In the genomic region with DNA sequence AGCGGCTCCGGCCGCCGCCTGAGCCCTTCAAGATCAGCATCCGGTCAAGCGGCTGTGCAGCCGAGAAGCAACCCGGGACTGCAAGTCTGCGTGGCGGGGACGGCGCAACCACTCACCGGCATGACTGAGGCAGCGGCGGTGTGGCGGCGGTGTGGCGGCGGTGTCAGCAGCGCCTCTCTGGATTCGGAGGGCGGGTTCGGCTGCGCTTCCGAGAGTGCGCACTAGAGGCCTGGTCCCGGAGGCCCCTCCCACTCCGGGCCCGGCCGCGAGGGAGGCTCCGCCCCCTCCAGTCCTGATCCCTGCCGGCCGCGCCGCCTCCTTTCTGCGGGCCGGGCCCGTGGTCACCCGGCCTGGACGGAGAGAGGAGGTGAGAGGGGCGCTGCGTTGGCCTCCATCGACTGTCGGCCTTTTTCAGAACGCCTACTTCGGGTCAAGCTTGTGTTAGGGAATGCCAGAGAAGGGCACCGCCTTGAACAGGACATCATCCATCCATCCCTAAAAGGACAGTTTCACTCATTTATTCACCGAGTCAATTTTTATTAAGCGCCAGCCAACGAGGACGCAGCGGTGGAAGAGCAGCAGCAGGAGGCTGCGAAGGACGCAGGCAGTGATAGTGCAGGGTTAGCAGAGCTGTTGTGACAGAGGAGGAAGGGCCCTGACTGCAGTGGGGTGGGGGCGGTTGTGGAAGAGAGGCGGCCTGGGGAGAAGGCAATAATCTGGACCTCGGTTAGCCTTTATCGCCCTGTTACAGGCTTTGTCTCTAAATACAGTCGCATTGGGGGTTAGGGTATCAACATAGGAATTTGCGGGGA, we compare ENCODE assay signal across 8 cellular contexts. TPM values are rescaled to one million over a fixed set of nuclear protein-coding genes. Genes with fewer than 3 reads are reported as not detected.
DNase-seq lines count a peak whose midpoint lies in the region; ATAC-seq, FAIRE-seq and TF ChIP-seq lines count a peak whose summit lies in the region.

A gene with protein sequence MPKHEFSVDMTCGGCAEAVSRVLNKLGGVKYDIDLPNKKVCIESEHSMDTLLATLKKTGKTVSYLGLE (minus strand): TSS at position 202 of the 812 bp plus-strand sequence. CDS start 80 bp downstream, at position 122.

- H3K4me3 ChIP-seq in CD8-positive, alpha-beta T cell (ENCODE audit: low read depth, low read length): peak within 1 kb of the TSS; percentile 61
- peak within 1 kb of the TSS; percentile 61 to 90 (median 72) for H3K4me3 ChIP-seq in H1 (ENCODE audit: extremely low read depth in 1 of 4, insufficient read depth in 2 of 4, low read depth in 3 of 4, low read length in 4 of 4)

- no peaks in the 10 kb centered on the region for H3K27me3 ChIP-seq in CD8-positive, alpha-beta T cell (ENCODE audit: insufficient read depth, low read length)
- no peaks in the 10 kb centered on the region for H3K27me3 ChIP-seq in H1 (replicated peaks in 1 of 4; ENCODE audit: control insufficient read depth in 3 of 4, extremely low read depth in 1 of 4, insufficient read depth in 3 of 4, low read length in 3 of 4)

- TF ChIP-seq POLR2A in H1 (IDR thresholded peaks at IDR 0.05; ENCODE audit: control extremely low read depth in 1 of 2, low read depth in 2 of 2, low read length in 2 of 2): peak; percentile 77 to 93

- no peak for FAIRE-seq in H1 (lab: Jason Lieb, UNC)

- H2BK15ac ChIP-seq in H1 (ENCODE audit: low read length): peak within 1 kb of the TSS; percentile 95; the same call in 1 of the 2 replicates

- H3K27ac Mint-ChIP-seq in CD8-positive, alpha-beta T cell: peak within 1 kb of the TSS; percentile 94
- H3K27ac Mint-ChIP-seq in activated CD8-positive, alpha-beta memory T cell treated with anti-CD3 and anti-CD28 coated beads, Interleukin-2, amount 10 ng/mL, durations not matched to agents 7 days and 5 days: peak within 1 kb of the TSS; percentile 90

- no peak within 1 kb of the TSS for H4K8ac ChIP-seq in H1 (ENCODE audit: extremely low read depth, insufficient read depth, low read length)

- CTCF ChIA-PET in CD8-positive, alpha-beta T cell (lab: Charles Lee): interaction anchor here (1.2 to 5.3 kb wide), 3 partner anchors 10 to 107 kb away, joined by 3 to 25 read pairs (median 5); no protein-coding TSS in a partner anchor
- CTCF ChIA-PET in activated CD8-positive, alpha-beta memory T cell treated with anti-CD3 and anti-CD28 coated beads, Interleukin-2, amount 10 ng/mL, durations not matched to agents 7 days and 5 days (lab: Charles Lee): interaction anchor here (0.6 to 6.1 kb wide), 5 partner anchors 13 to 311 kb away, joined by 3 to 33 read pairs (median 6); partner anchors contain the start of genes G3BP1 and SLC36A1
- CTCF ChIA-PET in H1 (lab: Charles Lee; ENCODE audit: partially characterized antibody): interaction anchor here (0.8 to 38.0 kb wide), 4 partner anchors 10 to 95 kb away, joined by 3 to 991 read pairs (median 20); partner anchors contain the start of gene SPARC

- no peaks in the 10 kb centered on the region for H3K9me3 ChIP-seq in CD8-positive, alpha-beta T cell (ENCODE audit: low read length)
- no peaks in the 10 kb centered on the region for H3K9me3 ChIP-seq in H1 (ENCODE audit: insufficient read depth in 2 of 2, low read depth in 1 of 2, low read length in 1 of 2)

- no peak within 1 kb of the TSS for H3K56ac ChIP-seq in H1 (replicated peaks; ENCODE audit: insufficient read length, low read depth, low read length)

- no peaks in the 10 kb centered on the region for H3K27me3 Mint-ChIP-seq in CD8-positive, alpha-beta T cell (ENCODE audit: low read depth)
- no peaks in the 10 kb centered on the region for H3K27me3 Mint-ChIP-seq in activated CD8-positive, alpha-beta memory T cell treated with anti-CD3 and anti-CD28 coated beads, Interleukin-2, amount 10 ng/mL, durations not matched to agents 7 days and 5 days

- 4% methylated on average over 53 of the region's 61 CpGs; no CpG with 5 or more reads in 1 of the 2 experiments for WGBS in H1 (ENCODE audit: extremely low coverage in 1 of 2, insufficient coverage in 1 of 2, insufficient read length in 1 of 2, insufficient replicate concordance in 2 of 2, low coverage in 1 of 2, low lambda C conversion rate in 2 of 2, missing lambda C conversion rate in 1 of 2), 2 experiments

- H2BK120ac ChIP-seq in H1 (replicated peaks; ENCODE audit: low read depth, low read length): no peak within 1 kb of the TSS

- no peak for TF ChIP-seq CTCF in CD8-positive, alpha-beta T cell (IDR thresholded peaks at IDR 0.05)
- TF ChIP-seq CTCF in H1 (IDR thresholded peaks at IDR 0.05; ENCODE audit: control extremely low read depth in 1 of 3, insufficient read depth in 1 of 3, low read depth in 1 of 3, low read length in 3 of 3): no peak

- peak within 1 kb of the TSS; percentile 95 for H3K4me3 Mint-ChIP-seq in CD8-positive, alpha-beta T cell
- peak within 1 kb of the TSS; percentile 90 for H3K4me3 Mint-ChIP-seq in activated CD8-positive, alpha-beta memory T cell treated with anti-CD3 and anti-CD28 coated beads, Interleukin-2, amount 10 ng/mL, durations not matched to agents 7 days and 5 days

- H3K27ac ChIP-seq in CD8-positive, alpha-beta T cell (ENCODE audit: low read depth, low read length): peak within 1 kb of the TSS; percentile 60
- peak within 1 kb of the TSS; percentile 28; the same call in 1 of the 2 replicates for H3K27ac ChIP-seq in H1 (ENCODE audit: low read depth, low read length)

- peaks cover 35% of the 10 kb centered on the region for H3K4me1 Mint-ChIP-seq in CD8-positive, alpha-beta T cell (ENCODE audit: low read depth)
- peaks cover 31% of the 10 kb centered on the region for H3K4me1 Mint-ChIP-seq in activated CD8-positive, alpha-beta memory T cell treated with anti-CD3 and anti-CD28 coated beads, Interleukin-2, amount 10 ng/mL, durations not matched to agents 7 days and 5 days

- DNase-seq in CD8-positive, alpha-beta T cell: peak; percentile 82 to 92 (median 89)
- peak; percentile 78 for DNase-seq in NOMO-1 treated with DMSO at 0.1 percent for 48 hours (lab: John Stamatoyannopoulos, UW; ENCODE audit: unreplicated experiment)
- peak; percentile 93 for DNase-seq in activated CD8-positive, alpha-beta memory T cell treated with anti-CD3 and anti-CD28 coated beads, Interleukin-2, amount 10 ng/mL, durations not matched to agents 7 days and 5 days
- DNase-seq in H1 (ENCODE audit: low read depth in 1 of 2, low spot score in 2 of 2): peak in 1 of 2 experiments; percentile 94
- DNase-seq in mesenteric fat pad (ENCODE audit: low spot score): peak; percentile 98
- peak; percentile 78 for DNase-seq in stimulated activated CD8-positive, alpha-beta memory T cell treated with anti-CD3 and anti-CD28 coated beads, Interleukin-15, amount 100 ng/mL, for 24 hours (ENCODE audit: low read depth)

- peaks cover 26% of the 10 kb centered on the region for H3K4me1 ChIP-seq in CD8-positive, alpha-beta T cell (ENCODE audit: insufficient read depth, low read length)
- peaks cover 5 to 14% (median 7%) of the 10 kb centered on the region in 4 experiments for H3K4me1 ChIP-seq in H1 (replicated peaks in 1 of 4; ENCODE audit: control insufficient read depth in 3 of 4, insufficient read depth in 4 of 4, low read length in 3 of 4)

- H3K4ac ChIP-seq in H1 (replicated peaks; ENCODE audit: insufficient read length, low read depth, low read length): no peak within 1 kb of the TSS

- H3K79me2 ChIP-seq in H1 (ENCODE audit: control insufficient read depth in 1 of 2, insufficient read depth in 2 of 2, low read length in 2 of 2): no peaks in the 10 kb centered on the region

- peaks cover 5% of the 10 kb centered on the region for H3K36me3 Mint-ChIP-seq in CD8-positive, alpha-beta T cell
- peaks cover 4% of the 10 kb centered on the region for H3K36me3 Mint-ChIP-seq in activated CD8-positive, alpha-beta memory T cell treated with anti-CD3 and anti-CD28 coated beads, Interleukin-2, amount 10 ng/mL, durations not matched to agents 7 days and 5 days

- peak within 1 kb of the TSS; percentile 85 to 86 for H3K4me2 ChIP-seq in H1 (ENCODE audit: insufficient read depth in 1 of 2, low read depth in 2 of 2, low read length in 2 of 2)

- TF ChIP-seq RAD21 in H1 (IDR thresholded peaks at IDR 0.05 in 1 of 2, conservative IDR thresholded peaks at IDR 0.05 in 1 of 2; ENCODE audit: low read depth in 2 of 2, low read length in 2 of 2): no peak

- intact Hi-C loops in CD8-positive, alpha-beta T cell (cut with DNase I, micrococcal nuclease): loop anchor here (1.0 to 10.0 kb wide), 7 partner anchors 12 to 676 kb away; partner anchors contain the start of genes G3BP1 (in 1 of the 2), GM2A (in 1 of the 2), SLC36A1 (in 1 of the 2) and TNIP1 (in 1 of the 2)

- peak; percentile 99 for ATAC-seq in CD8-positive, alpha-beta T cell
- ATAC-seq in GM19395 (IDR thresholded peaks at IDR 0.05; ENCODE audit: unreplicated experiment) (peak; percentile 92), HG03558 (IDR thresholded peaks at IDR 0.05; ENCODE audit: extremely low read depth, unreplicated experiment) (peak; percentile 91)
- ATAC-seq in activated CD8-positive, alpha-beta memory T cell treated with anti-CD3 and anti-CD28 coated beads, Interleukin-2, amount 10 ng/mL, durations not matched to agents 7 days and 5 days: peak; percentile 98

- no peak within 1 kb of the TSS for H2AK5ac ChIP-seq in H1 (ENCODE audit: low read depth, low read length)

- no peak within 1 kb of the TSS for H3K23ac ChIP-seq in H1 (ENCODE audit: insufficient read length)

- H2BK12ac ChIP-seq in H1 (ENCODE audit: low read depth, low read length): peak within 1 kb of the TSS; percentile 94

- no peaks in the 10 kb centered on the region for H3K79me1 ChIP-seq in H1 (ENCODE audit: low read depth, low read length)

- no peak for TF ChIP-seq EP300 in H1 (IDR thresholded peaks at IDR 0.05; ENCODE audit: borderline replicate concordance in 1 of 2, low read depth in 2 of 2, low read length in 2 of 2)

- H3K23me2 ChIP-seq in H1 (ENCODE audit: low read depth, low read length): peaks cover 6% of the 10 kb centered on the region

- peak within 1 kb of the TSS; percentile 99 for H3K18ac ChIP-seq in H1 (ENCODE audit: extremely low read depth, low read length)

- H3K9me3 Mint-ChIP-seq in CD8-positive, alpha-beta T cell: no peaks in the 10 kb centered on the region
- H3K9me3 Mint-ChIP-seq in activated CD8-positive, alpha-beta memory T cell treated with anti-CD3 and anti-CD28 coated beads, Interleukin-2, amount 10 ng/mL, durations not matched to agents 7 days and 5 days (ENCODE audit: low read depth): no peaks in the 10 kb centered on the region

- H4K91ac ChIP-seq in H1 (replicated peaks; ENCODE audit: insufficient read length, low read length): no peak within 1 kb of the TSS

- H4K5ac ChIP-seq in H1 (ENCODE audit: insufficient read length, low read depth, low read length): no peak within 1 kb of the TSS

- POLR2A ChIA-PET in CD8-positive, alpha-beta T cell (lab: Charles Lee): interaction anchor here (6.5 kb wide), 1 partner anchor 12 kb away, joined by 87 read pairs; the partner anchor contains the start of gene G3BP1
- POLR2A ChIA-PET in H1 (lab: Charles Lee; ENCODE audit: partially characterized antibody): interaction anchor here (0.9 to 19.5 kb wide), 8 partner anchors 8 to 222 kb away, joined by 3 to 182 read pairs (median 4); partner anchors contain the start of gene G3BP1

- no peak within 1 kb of the TSS for H3K14ac ChIP-seq in H1 (ENCODE audit: insufficient read length)

- no peaks in the 10 kb centered on the region for H4K20me1 ChIP-seq in H1 (replicated peaks in 1 of 2; ENCODE audit: control insufficient read depth in 1 of 2, insufficient read depth in 2 of 2, low read length in 2 of 2)

- peak within 1 kb of the TSS; percentile 66 to 83 (median 74) for H3K9ac ChIP-seq in H1 (replicated peaks in 1 of 4; ENCODE audit: extremely low read depth in 1 of 4, low read depth in 3 of 4, low read length in 3 of 4)

- no peak within 1 kb of the TSS for H2BK20ac ChIP-seq in H1 (ENCODE audit: low read length)

- H3K36me3 ChIP-seq in CD8-positive, alpha-beta T cell (ENCODE audit: insufficient read depth, low read length): no peaks in the 10 kb centered on the region
- H3K36me3 ChIP-seq in H1 (ENCODE audit: control insufficient read depth in 2 of 4, insufficient read depth in 4 of 4, low read length in 3 of 4): 0 out of 8 replicates have a peak, but pooled peaks cover 0 to 2% (median 0%) of the 10 kb centered on the region in 4 experiments

- H2AFZ ChIP-seq in H1 (ENCODE audit: low read length): peak within 1 kb of the TSS; percentile 89

- peak within 1 kb of the TSS; percentile 81; the same call in 1 of the 2 replicates for H2BK5ac ChIP-seq in H1 (ENCODE audit: low read depth, low read length)

RNA-seq across cellular contexts. Expression of the gene that starts here (rescaled TPM):
- 10 to 100 TPM; 12.6 to 13.2 TPM for total RNA-seq in CD8-positive, alpha-beta T cell
- 10 to 100 TPM; 72.6 to 78.1 TPM for total RNA-seq in activated CD8-positive, alpha-beta memory T cell treated with anti-CD3 and anti-CD28 coated beads, Interleukin-2, amount 10 ng/mL, durations not matched to agents 7 days and 5 days
- 77.9 and 79.9 TPM in 2 replicates for total RNA-seq in H1 (2021; fragmentation: NEBNext Ultra II Directional; extraction: Animal tissue kit (Norgen Biotek cat#: 25700))
- 232 and 249 TPM in 2 replicates for polyA plus RNA-seq in H1 (2011; rRNA removed)
- 197 TPM for polyA plus RNA-seq in H1 (2011; cell fraction: cytosol; rRNA removed)
- 95.2 TPM for polyA plus RNA-seq in H1 (2011; cell fraction: nucleus; rRNA removed)
- polyA plus RNA-seq in H1 (2012, experiment 1 of 2): 110 to 175 TPM (median 169 TPM) in 4 replicates
- polyA plus RNA-seq in H1 (2012, experiment 2 of 2): 332 TPM
- 137 TPM for polyA plus RNA-seq in H1 (2013, experiment 1 of 2)
- polyA plus RNA-seq in H1 (2013, experiment 2 of 2): 153 TPM
- 68.1 and 82.4 TPM in 2 replicates for polyA minus RNA-seq in H1 (2011; rRNA and poly(A)+ RNA removed)
- 33.2 TPM for polyA minus RNA-seq in H1 (2011; cell fraction: cytosol; rRNA and poly(A)+ RNA removed)
- 40.2 TPM for polyA minus RNA-seq in H1 (2011; cell fraction: nucleus; rRNA and poly(A)+ RNA removed)
- total RNA-seq in mesenteric fat pad: 99.2 TPM
